ENCODE assay signal across 8 cellular contexts in the genomic region with DNA sequence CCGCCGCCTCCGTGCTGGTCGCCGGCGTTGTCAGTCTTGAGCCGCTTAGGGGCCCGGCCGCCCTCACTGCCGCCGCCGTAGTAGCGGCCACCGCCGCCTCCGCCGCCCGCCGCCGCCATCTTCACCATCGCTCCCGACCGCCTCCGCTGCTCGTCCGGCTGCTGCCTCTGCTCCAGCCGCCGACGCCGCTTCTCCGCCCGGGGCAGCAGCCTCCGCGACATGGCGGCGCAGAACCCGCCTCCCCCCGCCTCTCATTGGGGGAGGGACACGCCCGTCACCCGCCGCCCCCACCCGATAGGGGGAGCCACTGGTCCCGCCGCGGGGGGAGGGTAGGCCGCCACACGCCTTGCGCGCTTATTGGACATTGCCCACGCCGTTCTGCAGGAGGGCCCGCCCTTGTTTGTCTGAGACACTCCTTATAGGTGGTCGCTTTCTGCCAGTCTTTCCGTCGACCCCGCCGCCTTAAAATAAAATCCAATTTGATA. TPM values are rescaled to one million over a fixed set of nuclear protein-coding genes. Genes with fewer than 3 reads are reported as not detected.
DNase-seq lines count a peak whose midpoint lies in the region; ATAC-seq and TF ChIP-seq lines count a peak whose summit lies in the region.

A gene (minus strand): TSS at position 241 of the 485 bp plus-strand sequence. CDS start 20 bp downstream, at position 221.

- intact Hi-C loops in T-helper 1 cell treated with Interleukin-12 subunit alpha and Interleukin-12 subunit beta and Interleukin-4 antibody, amounts not matched to agents 30 ng/mL and 1 ng/mL, for 36 hours (cut with micrococcal nuclease), result loop anchor here (1.0 to 5.0 kb wide), 14 partner anchors 18 to 563 kb away; a partner anchor contains a TSS

- ATAC-seq in HG02943 (IDR thresholded peaks at IDR 0.05; ENCODE audit: low read depth, unreplicated experiment), result peak; percentile 52

- H3K36me3 Mint-ChIP-seq in brain, result peaks cover 42% of the 10 kb centered on the region

- peak within 1 kb of the TSS; percentile 88 to 99 (median 96) for H3K4me3 Mint-ChIP-seq in brain

- peak within 1 kb of the TSS; percentile 85 to 100 (median 98) for H3K27ac Mint-ChIP-seq in brain

- H3K27me3 ChIP-seq in kidney epithelial cell (ENCODE audit: control insufficient read depth, insufficient read depth, low read length), result no peaks in the 10 kb centered on the region

- TF ChIP-seq CTCF in brain (conservative IDR thresholded peaks at IDR 0.05) (peak; percentile 54 to 58), kidney epithelial cell (IDR thresholded peaks at IDR 0.05; ENCODE audit: insufficient read depth, low read length, poor library complexity, severe bottlenecking) (peak; percentile 53)

- DNase-seq in kidney epithelial cell (ENCODE audit: low read depth) (no peak), NCI-H82 treated with DMSO at 0.1 percent for 48 hours (lab: John Stamatoyannopoulos, UW; ENCODE audit: unreplicated experiment) (no peak), NCI-H2171 (lab: John Stamatoyannopoulos, UW) (no peak)
- DNase-seq in stimulated activated CD8-positive, alpha-beta memory T cell treated with anti-CD3 and anti-CD28 coated beads, Interleukin-12 subunit alpha, Interleukin-12 subunit beta, amount 100 ng/mL, for 24 hours (ENCODE audit: extremely low read depth), result peak; percentile 97

- H3K27me3 Mint-ChIP-seq in brain, result peaks cover 10% of the 10 kb centered on the region

- peak; percentile 90 for TF ChIP-seq POLR2A in GM18526 (IDR thresholded peaks at IDR 0.05; ENCODE audit: extremely low read depth, insufficient read length)

- peak within 1 kb of the TSS; percentile 63 for H3K4me3 ChIP-seq in kidney epithelial cell (ENCODE audit: low read depth, low read length)

- peaks cover 2% of the 10 kb centered on the region for H3K36me3 ChIP-seq in kidney epithelial cell (ENCODE audit: control insufficient read depth, insufficient read depth, low read length)

- peaks cover 60% of the 10 kb centered on the region for H3K4me1 Mint-ChIP-seq in brain

- peaks cover 0 to 8% (median 0%) of the 10 kb centered on the region in 5 experiments for H3K9me3 Mint-ChIP-seq in brain

RNA-seq across cellular contexts. Expression of the gene that starts here (rescaled TPM):
- 515 and 536 TPM in 2 replicates for total RNA-seq in T-helper 1 cell treated with Interleukin-12 subunit alpha and Interleukin-12 subunit beta and Interleukin-4 antibody, amounts not matched to agents 30 ng/mL and 1 ng/mL, for 36 hours
- 465 TPM for polyA plus RNA-seq in brain (ENCODE audit: insufficient read depth, low read depth, low replicate concordance)
- total RNA-seq in kidney epithelial cell, result 192 and 200 TPM in 2 replicates
